Comparison of ENCODE assay signal across 1 cellular context in genomic region chr11:57131080-57131790, GRCh38.
TF ChIP-seq lines count a peak whose summit lies in the region.

No MANE protein-coding gene starts in this region.

TF ChIP-seq in neural cell, 6 proteins besides CTCF, POLR2A, EP300 and RAD21 (continued from another document):
- TF ChIP-seq, protein P1, sequence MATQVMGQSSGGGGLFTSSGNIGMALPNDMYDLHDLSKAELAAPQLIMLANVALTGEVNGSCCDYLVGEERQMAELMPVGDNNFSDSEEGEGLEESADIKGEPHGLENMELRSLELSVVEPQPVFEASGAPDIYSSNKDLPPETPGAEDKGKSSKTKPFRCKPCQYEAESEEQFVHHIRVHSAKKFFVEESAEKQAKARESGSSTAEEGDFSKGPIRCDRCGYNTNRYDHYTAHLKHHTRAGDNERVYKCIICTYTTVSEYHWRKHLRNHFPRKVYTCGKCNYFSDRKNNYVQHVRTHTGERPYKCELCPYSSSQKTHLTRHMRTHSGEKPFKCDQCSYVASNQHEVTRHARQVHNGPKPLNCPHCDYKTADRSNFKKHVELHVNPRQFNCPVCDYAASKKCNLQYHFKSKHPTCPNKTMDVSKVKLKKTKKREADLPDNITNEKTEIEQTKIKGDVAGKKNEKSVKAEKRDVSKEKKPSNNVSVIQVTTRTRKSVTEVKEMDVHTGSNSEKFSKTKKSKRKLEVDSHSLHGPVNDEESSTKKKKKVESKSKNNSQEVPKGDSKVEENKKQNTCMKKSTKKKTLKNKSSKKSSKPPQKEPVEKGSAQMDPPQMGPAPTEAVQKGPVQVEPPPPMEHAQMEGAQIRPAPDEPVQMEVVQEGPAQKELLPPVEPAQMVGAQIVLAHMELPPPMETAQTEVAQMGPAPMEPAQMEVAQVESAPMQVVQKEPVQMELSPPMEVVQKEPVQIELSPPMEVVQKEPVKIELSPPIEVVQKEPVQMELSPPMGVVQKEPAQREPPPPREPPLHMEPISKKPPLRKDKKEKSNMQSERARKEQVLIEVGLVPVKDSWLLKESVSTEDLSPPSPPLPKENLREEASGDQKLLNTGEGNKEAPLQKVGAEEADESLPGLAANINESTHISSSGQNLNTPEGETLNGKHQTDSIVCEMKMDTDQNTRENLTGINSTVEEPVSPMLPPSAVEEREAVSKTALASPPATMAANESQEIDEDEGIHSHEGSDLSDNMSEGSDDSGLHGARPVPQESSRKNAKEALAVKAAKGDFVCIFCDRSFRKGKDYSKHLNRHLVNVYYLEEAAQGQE (IDR thresholded peaks at IDR 0.05; ENCODE audit: borderline replicate concordance) = no peak
